8 cellular contexts compared by ENCODE assay signal in the genomic region with DNA sequence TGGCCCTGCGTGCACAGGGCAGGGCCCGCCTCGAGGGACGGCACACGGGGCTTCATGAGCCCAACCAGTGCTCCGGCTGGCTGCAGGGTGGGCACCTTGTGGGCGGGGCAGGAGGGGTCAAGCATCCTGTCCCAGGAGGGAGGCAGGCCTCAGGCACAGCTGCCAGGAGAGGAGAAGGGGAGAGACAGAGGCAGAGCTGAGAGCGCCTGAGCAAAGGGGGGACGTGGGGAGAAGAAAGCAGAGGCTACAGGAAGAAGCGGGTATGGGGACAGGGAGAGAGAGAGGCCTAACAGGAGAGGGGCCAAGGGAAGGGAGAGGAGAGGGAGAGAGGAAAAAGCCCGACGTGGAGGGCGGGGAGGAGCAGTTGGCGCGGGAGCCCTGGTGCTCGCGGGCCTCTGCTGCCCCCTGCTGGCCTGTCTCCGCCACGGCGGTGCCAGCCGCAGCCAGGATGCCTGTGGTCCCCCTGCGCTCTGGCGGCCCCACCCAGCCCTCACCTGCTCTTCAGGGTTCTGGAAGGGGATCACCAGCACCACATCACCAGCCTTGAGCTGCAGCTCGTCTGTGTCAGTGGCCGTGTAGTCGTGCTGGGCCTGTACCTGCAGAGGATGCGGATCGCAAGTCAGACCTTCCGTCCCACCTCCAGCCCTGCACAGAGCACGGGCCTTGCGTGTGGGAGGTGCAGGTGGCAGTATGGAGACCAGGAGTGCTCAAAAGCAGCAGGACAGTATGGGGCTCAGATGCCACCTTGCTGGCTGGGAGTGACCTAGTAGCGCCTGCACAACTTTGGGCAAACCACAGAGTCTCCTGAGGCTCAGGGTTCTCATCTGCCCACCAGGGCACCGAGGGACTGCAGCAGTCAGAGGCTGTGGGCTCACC. TPM values are rescaled to one million over a fixed set of nuclear protein-coding genes. Genes with fewer than 3 reads are reported as not detected.
DNase-seq lines count a peak whose midpoint lies in the region; TF ChIP-seq lines count a peak whose summit lies in the region.

No MANE protein-coding gene starts in this region.

- H3K27ac Mint-ChIP-seq in glutamatergic neuron (ENCODE audit: unreplicated experiment) (no peak overlapping the region), progenitor cell of endocrine pancreas (no peak overlapping the region)

- H3K9me3 Mint-ChIP-seq in glutamatergic neuron (ENCODE audit: unreplicated experiment): peaks cover 3% of the 10 kb centered on the region
- no peaks in the 10 kb centered on the region for H3K9me3 Mint-ChIP-seq in progenitor cell of endocrine pancreas (ENCODE audit: low read depth)

- H3K4me1 Mint-ChIP-seq in glutamatergic neuron (ENCODE audit: low read depth, unreplicated experiment) (peaks cover 11% of the 10 kb centered on the region), progenitor cell of endocrine pancreas (ENCODE audit: low read depth) (peaks cover 1% of the 10 kb centered on the region)

- in situ Hi-C loops in SK-MEL-5 (cut with HindIII; ENCODE audit: low pct_unique_long_range_greater_than_20kb, low sequenced_read_pairs): no loop called here

- TF ChIP-seq CTCF in GM20000 (IDR thresholded peaks at IDR 0.05; ENCODE audit: extremely low read depth, missing control alignments): peak; percentile 96
- peak; percentile 97 for TF ChIP-seq CTCF in glutamatergic neuron (IDR thresholded peaks at IDR 0.05; ENCODE audit: partially characterized antibody, unreplicated experiment)
- peak; percentile 98 for TF ChIP-seq CTCF in progenitor cell of endocrine pancreas (IDR thresholded peaks at IDR 0.05; ENCODE audit: unreplicated experiment)

- peaks cover 9% of the 10 kb centered on the region for H3K27me3 Mint-ChIP-seq in glutamatergic neuron (ENCODE audit: unreplicated experiment)
- no peaks in the 10 kb centered on the region for H3K27me3 Mint-ChIP-seq in progenitor cell of endocrine pancreas

- peak; percentile 59 for DNase-seq in COLO668 (lab: John Stamatoyannopoulos, UW; ENCODE audit: unreplicated experiment)
- peak; percentile 93 for DNase-seq in GM20000 (ENCODE audit: low spot score)
- peak; percentile 92 for DNase-seq in HuH-7.5 (ENCODE audit: low spot score)
- DNase-seq in SK-MEL-5 (ENCODE audit: low read depth, low spot score): peak; percentile 46
- peak; percentile 67 for DNase-seq in activated naive CD4-positive, alpha-beta T cell treated with anti-CD3 and anti-CD28 coated beads, Interleukin-2, amount 50 U/mL, for 16 hours
- peak; percentile 87 for DNase-seq in glutamatergic neuron
- DNase-seq in progenitor cell of endocrine pancreas (ENCODE audit: low spot score, unreplicated experiment): peak; percentile 72
- no peak for DNase-seq in putamen (ENCODE audit: low spot score)

- peaks cover 3% of the 10 kb centered on the region for H3K36me3 Mint-ChIP-seq in glutamatergic neuron (ENCODE audit: unreplicated experiment)
- peaks cover 4% of the 10 kb centered on the region for H3K36me3 Mint-ChIP-seq in progenitor cell of endocrine pancreas (ENCODE audit: insufficient read depth)

- H3K4me3 Mint-ChIP-seq in glutamatergic neuron (ENCODE audit: unreplicated experiment): no peak overlapping the region
- no peak overlapping the region for H3K4me3 Mint-ChIP-seq in progenitor cell of endocrine pancreas (ENCODE audit: low read depth)

RNA-seq across cellular contexts. Expression of a gene that starts 56.8 kb away (rescaled TPM):
- total RNA-seq in SK-MEL-5 (2014; rRNA removed; shearing (Covaris generic)): 1.7 and 2.2 TPM in 2 replicates
- 2.7 and 3.0 TPM in 2 replicates for polyA plus RNA-seq in SK-MEL-5 (2015; cell fraction: cytosol; rRNA removed)
- polyA plus RNA-seq in SK-MEL-5 (2015; cell fraction: nucleus; rRNA removed): 3.0 TPM in 2 replicates
- total RNA-seq in glutamatergic neuron (ENCODE audit: unreplicated experiment): 176 TPM
- total RNA-seq in progenitor cell of endocrine pancreas: 65.5 and 66.0 TPM in 2 replicates

Comparison
In these comparisons a context has a peak if more than half of its experiments do, and no peak if none do; other contexts are left out.
1. RNA of a gene that starts 56.8 kb away (total RNA-seq): 176 TPM in glutamatergic neuron (single experiment) and 65.5 to 66.0 TPM in progenitor cell of endocrine pancreas; 1.7 to 2.2 TPM in SK-MEL-5; every median in the first group is over 10 times any median in the second.
2. Peak in every context shown above with its lines, with median percentiles within 50 percentile points of each other: CTCF ChIP-seq.